1 cellular context compared by ENCODE assay signal in the genomic region with DNA sequence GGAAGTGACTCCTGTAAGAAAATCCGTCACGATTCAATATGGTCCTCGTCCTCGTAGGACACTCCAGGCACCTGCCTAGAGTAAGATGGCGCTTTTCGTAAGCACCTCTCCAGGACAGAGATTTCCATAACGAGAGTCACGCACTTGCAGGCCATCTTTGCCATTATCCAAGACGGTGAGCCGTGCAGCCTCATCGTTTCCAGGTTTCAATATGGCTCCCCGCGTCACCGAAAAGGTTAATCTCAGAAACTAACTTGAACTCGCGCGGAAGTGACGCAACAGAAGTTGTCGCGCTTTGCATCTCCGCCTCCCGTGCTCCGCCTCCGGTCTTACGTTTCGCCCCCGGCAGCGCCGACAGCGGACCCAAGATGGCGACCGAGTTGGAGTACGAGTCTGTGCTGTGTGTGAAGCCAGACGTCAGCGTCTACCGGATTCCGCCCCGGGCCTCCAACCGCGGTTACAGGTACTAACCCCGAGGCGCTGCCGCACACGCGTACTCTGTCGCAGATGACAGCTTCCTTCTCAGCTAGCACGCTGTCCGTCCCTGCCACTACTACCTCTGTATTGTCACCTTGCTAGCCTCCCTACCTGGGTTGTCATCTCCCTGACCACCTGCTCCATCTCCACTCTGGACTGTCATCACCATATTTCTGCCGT.
TF ChIP-seq lines count a peak whose summit lies in the region.

Gene NECAP1, plus strand, starts transcription at position 354 of the 657 bp plus-strand sequence. Its CDS starts 15 bp downstream, at position 369.

TF ChIP-seq in GM12878, 131 proteins besides CTCF, POLR2A, EP300 and RAD21 (continued from another document and continues in another):
- TF ChIP-seq, protein P1, sequence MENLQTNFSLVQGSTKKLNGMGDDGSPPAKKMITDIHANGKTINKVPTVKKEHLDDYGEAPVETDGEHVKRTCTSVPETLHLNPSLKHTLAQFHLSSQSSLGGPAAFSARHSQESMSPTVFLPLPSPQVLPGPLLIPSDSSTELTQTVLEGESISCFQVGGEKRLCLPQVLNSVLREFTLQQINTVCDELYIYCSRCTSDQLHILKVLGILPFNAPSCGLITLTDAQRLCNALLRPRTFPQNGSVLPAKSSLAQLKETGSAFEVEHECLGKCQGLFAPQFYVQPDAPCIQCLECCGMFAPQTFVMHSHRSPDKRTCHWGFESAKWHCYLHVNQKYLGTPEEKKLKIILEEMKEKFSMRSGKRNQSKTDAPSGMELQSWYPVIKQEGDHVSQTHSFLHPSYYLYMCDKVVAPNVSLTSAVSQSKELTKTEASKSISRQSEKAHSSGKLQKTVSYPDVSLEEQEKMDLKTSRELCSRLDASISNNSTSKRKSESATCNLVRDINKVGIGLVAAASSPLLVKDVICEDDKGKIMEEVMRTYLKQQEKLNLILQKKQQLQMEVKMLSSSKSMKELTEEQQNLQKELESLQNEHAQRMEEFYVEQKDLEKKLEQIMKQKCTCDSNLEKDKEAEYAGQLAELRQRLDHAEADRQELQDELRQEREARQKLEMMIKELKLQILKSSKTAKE (IDR thresholded peaks at IDR 0.05; ENCODE audit: low read depth, poor library complexity, severe bottlenecking) = no peak
- TF ChIP-seq CBX5 (IDR thresholded peaks at IDR 0.05; ENCODE audit: low read depth) (peak; percentile 67; the same call in 1 of the 2 replicates), TARDBP (IDR thresholded peaks at IDR 0.05; ENCODE audit: borderline replicate concordance) (0 out of 2 replicates have a peak, but pooled peaks have one; percentile 37), CHD4 (IDR thresholded peaks at IDR 0.05) (no peak), IKZF2 (IDR thresholded peaks at IDR 0.05) (peak; percentile 65), HCFC1 (IDR thresholded peaks at IDR 0.05; ENCODE audit: low read length) (peak; percentile 60), FOXM1 (IDR thresholded peaks at IDR 0.05; ENCODE audit: low read depth, low read length) (no peak), SMAD1 (IDR thresholded peaks at IDR 0.05; ENCODE audit: low read depth, partially characterized antibody) (peak; percentile 52), MEF2A (IDR thresholded peaks at IDR 0.05; ENCODE audit: insufficient read depth, low read depth, low read length) (no peak), NR2C1 (IDR thresholded peaks at IDR 0.05) (peak; percentile 87), WRNIP1 (IDR thresholded peaks at IDR 0.05; ENCODE audit: borderline replicate concordance, low read depth, low read length) (no peak), MYB (IDR thresholded peaks at IDR 0.05; ENCODE audit: borderline replicate concordance, low read depth, low read length) (no peak), NBN (IDR thresholded peaks at IDR 0.05) (peak; percentile 75; the same call in 1 of the 2 replicates), RCOR1 (conservative IDR thresholded peaks at IDR 0.05; ENCODE audit: low read depth, low read length) (0 out of 2 replicates have a peak, but pooled peaks have one; percentile 34), JUND (IDR thresholded peaks at IDR 0.05; ENCODE audit: low read depth, low read length) (no peak), SMC3 (IDR thresholded peaks at IDR 0.05; ENCODE audit: borderline replicate concordance, low read length) (no peak), SUZ12 (IDR thresholded peaks at IDR 0.05; ENCODE audit: unreplicated experiment) (no peak), BCL11A (IDR thresholded peaks at IDR 0.05; ENCODE audit: low read depth, low read length) (no peak), CBFB (IDR thresholded peaks at IDR 0.05; ENCODE audit: low read depth) (peak; percentile 79), MTA3 (IDR thresholded peaks at IDR 0.05; ENCODE audit: borderline replicate concordance, low read length) (no peak), IRF3 (IDR thresholded peaks at IDR 0.05) (no peak), SUPT20H (IDR thresholded peaks at IDR 0.05; ENCODE audit: borderline replicate concordance, control insufficient read depth, low read depth, low read length) (no peak), YY1 (IDR thresholded peaks at IDR 0.05; ENCODE audit: low read depth, low read length) (peak; percentile 96), EGR1 (IDR thresholded peaks at IDR 0.05; ENCODE audit: borderline replicate concordance in 1 of 2, low read depth in 2 of 2, low read length in 2 of 2) (peak in 1 of 2 experiments; percentile 63; a peak in 1 of 3 replicates), SP1 (IDR thresholded peaks at IDR 0.05; ENCODE audit: low read depth, low read length) (no peak), ZNF687 (IDR thresholded peaks at IDR 0.05) (peak; percentile 82), PML (IDR thresholded peaks at IDR 0.05; ENCODE audit: low read length) (peak; percentile 85; the same call in 1 of the 2 replicates), RB1 (IDR thresholded peaks at IDR 0.05; ENCODE audit: borderline replicate concordance) (peak; percentile 46; the same call in 1 of the 2 replicates), BCL3 (IDR thresholded peaks at IDR 0.05; ENCODE audit: borderline replicate concordance, insufficient read depth, low read depth, low read length, poor library complexity, severe bottlenecking) (no peak), POU2F2 (IDR thresholded peaks at IDR 0.05; ENCODE audit: borderline replicate concordance, low read depth, low read length) (peak; percentile 89; the same call in 2 of the 3 replicates), RFX5 (IDR thresholded peaks at IDR 0.05; ENCODE audit: low read depth, low read length) (no peak), MTA2 (IDR thresholded peaks at IDR 0.05; ENCODE audit: low read depth) (no peak), MYC (IDR thresholded peaks at IDR 0.05; ENCODE audit: insufficient read depth, insufficient read length, insufficient replicate concordance, low read length, severe bottlenecking) (no peak), NFYA (IDR thresholded peaks at IDR 0.05; ENCODE audit: borderline replicate concordance, low read depth, low read length) (no peak), ETV6 (conservative IDR thresholded peaks at IDR 0.05 in 1 of 2, IDR thresholded peaks at IDR 0.05 in 1 of 2; ENCODE audit: borderline replicate concordance in 1 of 2, low read depth in 1 of 2) (no peak; a peak in 1 of 4 replicates), EED (IDR thresholded peaks at IDR 0.05; ENCODE audit: low read depth) (0 out of 2 replicates have a peak, but pooled peaks have one; percentile 30), SRF (IDR thresholded peaks at IDR 0.05; ENCODE audit: low read depth in 2 of 2, low read length in 2 of 2) (no peak), SREBF1 (IDR thresholded peaks at IDR 0.05; ENCODE audit: low read length) (no peak)
- TF ChIP-seq, protein P2, sequence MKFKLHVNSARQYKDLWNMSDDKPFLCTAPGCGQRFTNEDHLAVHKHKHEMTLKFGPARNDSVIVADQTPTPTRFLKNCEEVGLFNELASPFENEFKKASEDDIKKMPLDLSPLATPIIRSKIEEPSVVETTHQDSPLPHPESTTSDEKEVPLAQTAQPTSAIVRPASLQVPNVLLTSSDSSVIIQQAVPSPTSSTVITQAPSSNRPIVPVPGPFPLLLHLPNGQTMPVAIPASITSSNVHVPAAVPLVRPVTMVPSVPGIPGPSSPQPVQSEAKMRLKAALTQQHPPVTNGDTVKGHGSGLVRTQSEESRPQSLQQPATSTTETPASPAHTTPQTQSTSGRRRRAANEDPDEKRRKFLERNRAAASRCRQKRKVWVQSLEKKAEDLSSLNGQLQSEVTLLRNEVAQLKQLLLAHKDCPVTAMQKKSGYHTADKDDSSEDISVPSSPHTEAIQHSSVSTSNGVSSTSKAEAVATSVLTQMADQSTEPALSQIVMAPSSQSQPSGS (IDR thresholded peaks at IDR 0.05; ENCODE audit: low read length) = no peak; the same call in 1 of the 2 replicates
- TF ChIP-seq, protein P3, sequence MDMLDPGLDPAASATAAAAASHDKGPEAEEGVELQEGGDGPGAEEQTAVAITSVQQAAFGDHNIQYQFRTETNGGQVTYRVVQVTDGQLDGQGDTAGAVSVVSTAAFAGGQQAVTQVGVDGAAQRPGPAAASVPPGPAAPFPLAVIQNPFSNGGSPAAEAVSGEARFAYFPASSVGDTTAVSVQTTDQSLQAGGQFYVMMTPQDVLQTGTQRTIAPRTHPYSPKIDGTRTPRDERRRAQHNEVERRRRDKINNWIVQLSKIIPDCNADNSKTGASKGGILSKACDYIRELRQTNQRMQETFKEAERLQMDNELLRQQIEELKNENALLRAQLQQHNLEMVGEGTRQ (IDR thresholded peaks at IDR 0.05; ENCODE audit: borderline replicate concordance, low read depth, low read length) = no peak
- TF ChIP-seq, protein P4, sequence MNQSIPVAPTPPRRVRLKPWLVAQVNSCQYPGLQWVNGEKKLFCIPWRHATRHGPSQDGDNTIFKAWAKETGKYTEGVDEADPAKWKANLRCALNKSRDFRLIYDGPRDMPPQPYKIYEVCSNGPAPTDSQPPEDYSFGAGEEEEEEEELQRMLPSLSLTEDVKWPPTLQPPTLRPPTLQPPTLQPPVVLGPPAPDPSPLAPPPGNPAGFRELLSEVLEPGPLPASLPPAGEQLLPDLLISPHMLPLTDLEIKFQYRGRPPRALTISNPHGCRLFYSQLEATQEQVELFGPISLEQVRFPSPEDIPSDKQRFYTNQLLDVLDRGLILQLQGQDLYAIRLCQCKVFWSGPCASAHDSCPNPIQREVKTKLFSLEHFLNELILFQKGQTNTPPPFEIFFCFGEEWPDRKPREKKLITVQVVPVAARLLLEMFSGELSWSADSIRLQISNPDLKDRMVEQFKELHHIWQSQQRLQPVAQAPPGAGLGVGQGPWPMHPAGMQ (IDR thresholded peaks at IDR 0.05; ENCODE audit: borderline replicate concordance) = no peak; the same call in 1 of the 2 replicates
- TF ChIP-seq, protein P5, sequence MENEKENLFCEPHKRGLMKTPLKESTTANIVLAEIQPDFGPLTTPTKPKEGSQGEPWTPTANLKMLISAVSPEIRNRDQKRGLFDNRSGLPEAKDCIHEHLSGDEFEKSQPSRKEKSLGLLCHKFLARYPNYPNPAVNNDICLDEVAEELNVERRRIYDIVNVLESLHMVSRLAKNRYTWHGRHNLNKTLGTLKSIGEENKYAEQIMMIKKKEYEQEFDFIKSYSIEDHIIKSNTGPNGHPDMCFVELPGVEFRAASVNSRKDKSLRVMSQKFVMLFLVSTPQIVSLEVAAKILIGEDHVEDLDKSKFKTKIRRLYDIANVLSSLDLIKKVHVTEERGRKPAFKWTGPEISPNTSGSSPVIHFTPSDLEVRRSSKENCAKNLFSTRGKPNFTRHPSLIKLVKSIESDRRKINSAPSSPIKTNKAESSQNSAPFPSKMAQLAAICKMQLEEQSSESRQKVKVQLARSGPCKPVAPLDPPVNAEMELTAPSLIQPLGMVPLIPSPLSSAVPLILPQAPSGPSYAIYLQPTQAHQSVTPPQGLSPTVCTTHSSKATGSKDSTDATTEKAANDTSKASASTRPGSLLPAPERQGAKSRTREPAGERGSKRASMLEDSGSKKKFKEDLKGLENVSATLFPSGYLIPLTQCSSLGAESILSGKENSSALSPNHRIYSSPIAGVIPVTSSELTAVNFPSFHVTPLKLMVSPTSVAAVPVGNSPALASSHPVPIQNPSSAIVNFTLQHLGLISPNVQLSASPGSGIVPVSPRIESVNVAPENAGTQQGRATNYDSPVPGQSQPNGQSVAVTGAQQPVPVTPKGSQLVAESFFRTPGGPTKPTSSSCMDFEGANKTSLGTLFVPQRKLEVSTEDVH (IDR thresholded peaks at IDR 0.05; ENCODE audit: low read depth, partially characterized antibody) = no peak
